ENCODE assay signal across 27 cellular contexts in genomic region chr6:106017454-106017853, GRCh38.
A peak's percentile ranks its signal among the peaks of the same experiment; 100 is the strongest.
DNase-seq lines count a peak whose midpoint lies in the region; ATAC-seq, FAIRE-seq and TF ChIP-seq lines count a peak whose summit lies in the region.
"Had no signal": no experiment of that assay in that cellular context is flagged by ENCODE, and none has a peak within 500 bp of the region (broad histone marks: within the 10 kb centered on the region; RNA-seq: fewer than 3 reads in every experiment).

No MANE protein-coding gene starts in this region.

- H3K27me3 ChIP-seq in GM23338 (ENCODE audit: insufficient read depth) (no peaks in the 10 kb centered on the region), K562 (ENCODE audit: control insufficient read depth in 2 of 2, insufficient read depth in 2 of 2, low read length in 2 of 2) (peaks cover 3 to 7% of the 10 kb centered on the region in 2 experiments; a peak in 3 of 5 replicates), neuronal stem cell (ENCODE audit: control insufficient read depth in 3 of 3, insufficient read depth in 3 of 3, low read depth in 1 of 3, low read length in 3 of 3) (no peaks in the 10 kb centered on the region)
- H3K27me3 ChIP-seq: BLaER1 had no signal

- TF ChIP-seq RAD21 in K562 (CRISPR knock-in tag; conservative IDR thresholded peaks at IDR 0.05 in 1 of 2, IDR thresholded peaks at IDR 0.05 in 1 of 2), result no peak

- no peak overlapping the region for H3K27ac ChIP-seq in GM23338 (ENCODE audit: low read depth)
- H3K27ac ChIP-seq in K562 (ENCODE audit: extremely low read depth, low read depth, low read length), result no peak overlapping the region
- H3K27ac ChIP-seq in neuronal stem cell (replicated peaks; ENCODE audit: low read length), result no peak overlapping the region
- H3K27ac ChIP-seq: 22Rv1, A549, BLaER1 had no signal

- H4K20me1 ChIP-seq in GM23338 (replicated peaks; ENCODE audit: insufficient read depth), result no peaks in the 10 kb centered on the region
- H4K20me1 ChIP-seq in K562 (replicated peaks; ENCODE audit: control insufficient read depth, insufficient read depth, low read length), result no peaks in the 10 kb centered on the region
- H4K20me1 ChIP-seq: BLaER1 had no signal

- H3K36me3 Mint-ChIP-seq in GM23338 (ENCODE audit: low read depth) (no peaks in the 10 kb centered on the region), nephron progenitor cell (ENCODE audit: low read depth) (peaks cover 2% of the 10 kb centered on the region)
- H3K36me3 Mint-ChIP-seq: CD14-positive monocyte; CD4-positive, alpha-beta memory T cell; CD4-positive, CD25-positive, alpha-beta regulatory T cell had no signal

- no peaks in the 10 kb centered on the region for H3F3A ChIP-seq in GM23338 (replicated peaks; ENCODE audit: low read depth)

- ATAC-seq in GM23338 (no peak), K562 (peak; percentile 49), GM19455 (IDR thresholded peaks at IDR 0.05; ENCODE audit: unreplicated experiment) (no peak)
- ATAC-seq: A549 had no signal

- H3K9me1 ChIP-seq in K562 (ENCODE audit: control insufficient read depth, insufficient read depth, low read length), result no peaks in the 10 kb centered on the region

- no peak overlapping the region for H2BK5ac ChIP-seq in neuronal stem cell (ENCODE audit: low read length)

- peaks cover 6% of the 10 kb centered on the region for H3K27me3 Mint-ChIP-seq in GM23338 (ENCODE audit: insufficient read depth, low read depth, poor library complexity)
- H3K27me3 Mint-ChIP-seq in nephron progenitor cell (ENCODE audit: low read depth, poor library complexity), result peaks cover 6% of the 10 kb centered on the region

- H3K4me3 Mint-ChIP-seq in GM23338 (no peak overlapping the region), nephron progenitor cell (no peak overlapping the region)
- H3K4me3 Mint-ChIP-seq: CD14-positive monocyte; CD4-positive, alpha-beta memory T cell; CD4-positive, CD25-positive, alpha-beta regulatory T cell; CD8-positive, alpha-beta memory T cell had no signal

- H4K91ac ChIP-seq in neuronal stem cell (ENCODE audit: low read depth, low read length, poor library complexity), result no peak overlapping the region

- H3K14ac ChIP-seq in neuronal stem cell (ENCODE audit: low read length), result no peak overlapping the region

- no peak for TF ChIP-seq POLR2A in K562 (conservative IDR thresholded peaks at IDR 0.05)

- POLR2A ChIA-PET in K562 (lab: Yijun Ruan, JAX), result interaction anchor here (0.6 to 1.1 kb wide), 2 partner anchors 10 to 14 kb away, joined by 3 read pairs; no protein-coding TSS in a partner anchor

- peak overlapping the region; percentile 15 for H3K18ac ChIP-seq in neuronal stem cell (ENCODE audit: low read length)

- H2BK15ac ChIP-seq in neuronal stem cell (ENCODE audit: low read length), result no peak overlapping the region

- 4% methylated on average over 5 of the region's 5 CpGs for WGBS in K562 (ENCODE audit: insufficient coverage, low coverage, missing lambda C conversion rate)
- no CpG with 5 or more reads among the region's 5 CpGs for WGBS in neuronal stem cell (ENCODE audit: extremely low coverage in 2 of 2, insufficient read length in 2 of 2, insufficient replicate concordance in 1 of 2), 2 donors

- H3K27ac Mint-ChIP-seq in GM23338, result no peak overlapping the region
- peak overlapping the region; percentile 87 for H3K27ac Mint-ChIP-seq in nephron progenitor cell
- H3K27ac Mint-ChIP-seq: CD4-positive, CD25-positive, alpha-beta regulatory T cell; CD8-positive, alpha-beta memory T cell had no signal

- H3K79me2 ChIP-seq in GM23338 (replicated peaks; ENCODE audit: insufficient read depth), result no peaks in the 10 kb centered on the region
- H3K79me2 ChIP-seq in K562 (ENCODE audit: control insufficient read depth, insufficient read depth, low read length), result no peaks in the 10 kb centered on the region

- H3K9me3 Mint-ChIP-seq in GM23338 (no peaks in the 10 kb centered on the region), nephron progenitor cell (no peaks in the 10 kb centered on the region)
- H3K9me3 Mint-ChIP-seq: CD4-positive, alpha-beta memory T cell; CD4-positive, CD25-positive, alpha-beta regulatory T cell; CD8-positive, alpha-beta memory T cell had no signal

- no peak for FAIRE-seq in K562 (lab: Jason Lieb, UNC)
- FAIRE-seq in RCC 7860 (lab: Jason Lieb, UNC), result no peak
- FAIRE-seq: A549, G401.6, GM12891, GM19239 had no signal

- no peaks in the 10 kb centered on the region for H3K79me1 ChIP-seq in neuronal stem cell (ENCODE audit: low read depth, low read length)

- no peak overlapping the region for H3K4me2 ChIP-seq in GM23338
- H3K4me2 ChIP-seq in K562 (ENCODE audit: insufficient read depth, low read length), result no peak overlapping the region; the same call in 1 of the 2 replicates
- H3K4me2 ChIP-seq in neuronal stem cell (ENCODE audit: insufficient read depth, low read length, poor library complexity, severe bottlenecking), result no peak overlapping the region
- H3K4me2 ChIP-seq: A549, BLaER1 had no signal

- CTCF ChIA-PET in K562 (lab: Yijun Ruan, JAX; ENCODE audit: low intra/inter-chr PET ratio), result no interaction called here

- H3K4me1 ChIP-seq in GM23338 (ENCODE audit: insufficient read depth), result peaks cover 13% of the 10 kb centered on the region
- H3K4me1 ChIP-seq in K562 (replicated peaks in 1 of 2; ENCODE audit: control insufficient read depth in 2 of 2, insufficient read depth in 2 of 2, low read length in 2 of 2), result peaks cover 0 to 7% of the 10 kb centered on the region in 2 experiments; a peak in 1 of 5 replicates
- peaks cover 0 to 3% of the 10 kb centered on the region in 2 donors for H3K4me1 ChIP-seq in neuronal stem cell (ENCODE audit: control insufficient read depth in 2 of 2, insufficient read depth in 1 of 2, low read depth in 1 of 2, low read length in 2 of 2)
- H3K4me1 ChIP-seq: A549, BE2C, BLaER1 had no signal

- H3K9me2 ChIP-seq in GM23338 (ENCODE audit: insufficient read depth), result no peaks in the 10 kb centered on the region

- H3K9me3 ChIP-seq in K562 (replicated peaks; ENCODE audit: control insufficient read depth, insufficient read depth, low read depth, low read length) (no peaks in the 10 kb centered on the region), neuronal stem cell (replicated peaks in 1 of 2; ENCODE audit: control insufficient read depth in 2 of 2, insufficient read depth in 1 of 2, low read depth in 1 of 2, low read length in 2 of 2) (no peaks in the 10 kb centered on the region)
- H3K9me3 ChIP-seq: A549, BE2C, BLaER1 had no signal

- H3K9ac ChIP-seq in K562 (ENCODE audit: insufficient read depth in 1 of 2, low read depth in 2 of 2, low read length in 2 of 2) (no peak overlapping the region), neuronal stem cell (ENCODE audit: low read depth, low read length, poor library complexity) (no peak overlapping the region)
- H3K9ac ChIP-seq: BLaER1 had no signal

- H3K4ac ChIP-seq in neuronal stem cell (ENCODE audit: low read length), result no peak overlapping the region

- TF ChIP-seq EP300 in K562 (IDR thresholded peaks at IDR 0.05; ENCODE audit: low read length), result no peak

- H3K23ac ChIP-seq in neuronal stem cell (ENCODE audit: low read depth, low read length, poor library complexity), result no peak overlapping the region

- no peak for DNase-seq in GM23338 (ENCODE audit: low spot score)
- no peak for DNase-seq in K562 (ENCODE audit: extremely low read depth in 1 of 4, low spot score in 3 of 4)
- no peak for DNase-seq in nephron progenitor cell
- no peak for DNase-seq in neuronal stem cell (ENCODE audit: low spot score)
- DNase-seq in RCC 7860 (ENCODE audit: low spot score), result no peak
- DNase-seq in SHP77 treated with DMSO at 0.1 percent for 48 hours (lab: John Stamatoyannopoulos, UW), result no peak
- no peak for DNase-seq in ecto neural progenitor cell (ENCODE audit: low spot score)
- DNase-seq: ACHN; BE2C; C1 segment of cervical spinal cord; CD4-positive, alpha-beta memory T cell; CD4-positive, CD25-positive, alpha-beta regulatory T cell; CD8-positive, alpha-beta memory T cell; COR-L47; DMS 273 treated with DMSO at 0.1 percent for 48 hours; DMS153; DMS53; DMS79; GF-D8 had no signal

- H2BK120ac ChIP-seq in neuronal stem cell (ENCODE audit: low read depth, low read length), result no peak overlapping the region

- peak overlapping the region; percentile 53; the same call in 1 of the 2 replicates for H2AFZ ChIP-seq in GM23338
- 0 out of 2 replicates have a peak overlapping the region, but pooled peaks have one; percentile 1 for H2AFZ ChIP-seq in K562 (ENCODE audit: low read depth, low read length)
- no peak overlapping the region for H2AFZ ChIP-seq in neuronal stem cell (ENCODE audit: low read length)

- H2BK12ac ChIP-seq in neuronal stem cell (ENCODE audit: low read length), result no peak overlapping the region

- intact Hi-C loops in K562 (cut with micrococcal nuclease), result no loop called here

- H3K4me3 ChIP-seq in GM23338 (no peak overlapping the region), K562 (no peak overlapping the region), neuronal stem cell (ENCODE audit: low read length in 2 of 2) (no peak overlapping the region)
- H3K4me3 ChIP-seq: A549, BLaER1 had no signal

- no peak overlapping the region for H2AK5ac ChIP-seq in neuronal stem cell (ENCODE audit: low read depth, low read length)

- TF ChIP-seq CTCF in GM23338 (conservative IDR thresholded peaks at IDR 0.05; ENCODE audit: low read depth in 2 of 2) (no peak), K562 (IDR thresholded peaks at IDR 0.05 in 2 of 3, conservative IDR thresholded peaks at IDR 0.05 in 1 of 3; ENCODE audit: insufficient read depth in 2 of 3, low read depth in 1 of 3, low read length in 3 of 3) (no peak), nephron progenitor cell (IDR thresholded peaks at IDR 0.05) (no peak)

- H3K36me3 ChIP-seq in GM23338 (ENCODE audit: insufficient read depth) (no peaks in the 10 kb centered on the region), K562 (ENCODE audit: control insufficient read depth, insufficient read depth, low read length) (no peaks in the 10 kb centered on the region), neuronal stem cell (replicated peaks in 1 of 2; ENCODE audit: control insufficient read depth in 2 of 2, insufficient read depth in 2 of 2, low read length in 2 of 2) (no peaks in the 10 kb centered on the region)
- H3K36me3 ChIP-seq: BE2C, BLaER1 had no signal

- BruUV-seq in K562 (replicated peaks; lab: Mats Ljungman, UMichigan), result no TSS peak

- H4K8ac ChIP-seq in neuronal stem cell (ENCODE audit: low read depth, low read length), result no peak overlapping the region

- H3K4me1 Mint-ChIP-seq in GM23338 (peaks cover 14% of the 10 kb centered on the region), nephron progenitor cell (peaks cover 31% of the 10 kb centered on the region)
- H3K4me1 Mint-ChIP-seq: CD14-positive monocyte; CD4-positive, CD25-positive, alpha-beta regulatory T cell; CD8-positive, alpha-beta memory T cell had no signal

- in situ Hi-C loops in K562 (cut with MboI), result no loop called here

TF ChIP-seq in GM23338, 12 proteins besides CTCF, POLR2A, EP300 and RAD21 (continues in another document):
- TF ChIP-seq CREB1 (CRISPR knock-in tag; IDR thresholded peaks at IDR 0.05; ENCODE audit: low read depth) (no peak), ZNF114 (CRISPR knock-in tag; IDR thresholded peaks at IDR 0.05) (no peak), EZH2 (IDR thresholded peaks at IDR 0.05; ENCODE audit: low read depth, unreplicated experiment) (no peak)

TF ChIP-seq in K562, 482 proteins besides CTCF, POLR2A, EP300 and RAD21 (continues in another document):
- TF ChIP-seq NR2C2 (CRISPR knock-in tag; IDR thresholded peaks at IDR 0.05) (no peak), NR2C2 (tag; IDR thresholded peaks at IDR 0.05) (0 out of 2 replicates have a peak, but pooled peaks have one; percentile 26), ZNF785 (CRISPR knock-in tag; IDR thresholded peaks at IDR 0.05) (no peak)
